Comparison of ENCODE assay signal across 1 cellular context in the genomic region with DNA sequence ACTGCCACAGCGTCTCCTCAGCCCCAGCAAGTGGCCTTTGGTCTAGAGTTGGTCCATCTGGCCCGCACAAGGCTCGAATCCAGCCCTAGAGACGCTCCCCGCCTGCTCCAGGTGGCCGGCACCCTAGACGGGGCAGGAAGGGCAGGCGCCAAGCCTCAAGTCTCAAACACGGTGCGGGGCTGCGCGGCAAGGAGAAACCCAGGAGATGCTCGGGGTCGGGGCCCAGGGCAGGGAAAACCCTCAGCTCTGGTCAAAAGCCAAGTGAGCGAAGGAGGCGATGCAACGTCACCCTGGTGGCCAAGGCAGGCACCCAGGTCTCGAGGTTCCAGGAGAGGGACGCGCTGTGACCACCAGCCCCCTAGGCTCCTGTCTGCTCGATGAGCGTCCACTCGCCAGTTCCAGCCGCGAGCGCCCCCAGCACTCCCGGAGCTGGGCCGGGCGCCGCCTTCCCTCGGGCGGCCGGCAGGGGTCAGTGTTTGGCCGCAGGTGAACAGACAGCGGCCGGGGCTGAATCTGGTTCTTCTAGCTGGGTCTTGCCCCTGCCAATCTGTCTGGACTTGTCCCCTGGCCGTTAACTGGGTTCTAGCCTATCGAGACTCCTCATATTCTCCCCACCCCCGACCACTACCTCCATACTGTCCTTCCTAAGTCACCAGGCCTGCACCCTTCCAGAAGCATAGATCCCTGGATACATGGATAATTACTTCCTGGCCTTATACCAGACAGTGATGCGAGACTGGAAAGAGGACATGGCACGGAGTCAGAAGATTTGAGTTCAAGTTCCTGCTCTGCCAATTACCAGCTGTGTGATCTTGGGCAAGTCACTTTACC.
TF ChIP-seq lines count a peak whose summit lies in the region.

No MANE protein-coding gene starts in this region.

TF ChIP-seq in K562, 482 proteins besides CTCF, POLR2A, EP300 and RAD21 (continued from another document):
- TF ChIP-seq, protein P1, sequence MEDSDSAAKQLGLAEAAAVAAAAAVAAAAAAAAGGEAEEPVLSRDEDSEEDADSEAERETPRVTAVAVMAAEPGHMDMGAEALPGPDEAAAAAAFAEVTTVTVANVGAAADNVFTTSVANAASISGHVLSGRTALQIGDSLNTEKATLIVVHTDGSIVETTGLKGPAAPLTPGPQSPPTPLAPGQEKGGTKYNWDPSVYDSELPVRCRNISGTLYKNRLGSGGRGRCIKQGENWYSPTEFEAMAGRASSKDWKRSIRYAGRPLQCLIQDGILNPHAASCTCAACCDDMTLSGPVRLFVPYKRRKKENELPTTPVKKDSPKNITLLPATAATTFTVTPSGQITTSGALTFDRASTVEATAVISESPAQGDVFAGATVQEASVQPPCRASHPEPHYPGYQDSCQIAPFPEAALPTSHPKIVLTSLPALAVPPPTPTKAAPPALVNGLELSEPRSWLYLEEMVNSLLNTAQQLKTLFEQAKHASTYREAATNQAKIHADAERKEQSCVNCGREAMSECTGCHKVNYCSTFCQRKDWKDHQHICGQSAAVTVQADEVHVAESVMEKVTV (CRISPR knock-in tag; IDR thresholded peaks at IDR 0.05) = peak; percentile 81
- TF ChIP-seq, protein P2, sequence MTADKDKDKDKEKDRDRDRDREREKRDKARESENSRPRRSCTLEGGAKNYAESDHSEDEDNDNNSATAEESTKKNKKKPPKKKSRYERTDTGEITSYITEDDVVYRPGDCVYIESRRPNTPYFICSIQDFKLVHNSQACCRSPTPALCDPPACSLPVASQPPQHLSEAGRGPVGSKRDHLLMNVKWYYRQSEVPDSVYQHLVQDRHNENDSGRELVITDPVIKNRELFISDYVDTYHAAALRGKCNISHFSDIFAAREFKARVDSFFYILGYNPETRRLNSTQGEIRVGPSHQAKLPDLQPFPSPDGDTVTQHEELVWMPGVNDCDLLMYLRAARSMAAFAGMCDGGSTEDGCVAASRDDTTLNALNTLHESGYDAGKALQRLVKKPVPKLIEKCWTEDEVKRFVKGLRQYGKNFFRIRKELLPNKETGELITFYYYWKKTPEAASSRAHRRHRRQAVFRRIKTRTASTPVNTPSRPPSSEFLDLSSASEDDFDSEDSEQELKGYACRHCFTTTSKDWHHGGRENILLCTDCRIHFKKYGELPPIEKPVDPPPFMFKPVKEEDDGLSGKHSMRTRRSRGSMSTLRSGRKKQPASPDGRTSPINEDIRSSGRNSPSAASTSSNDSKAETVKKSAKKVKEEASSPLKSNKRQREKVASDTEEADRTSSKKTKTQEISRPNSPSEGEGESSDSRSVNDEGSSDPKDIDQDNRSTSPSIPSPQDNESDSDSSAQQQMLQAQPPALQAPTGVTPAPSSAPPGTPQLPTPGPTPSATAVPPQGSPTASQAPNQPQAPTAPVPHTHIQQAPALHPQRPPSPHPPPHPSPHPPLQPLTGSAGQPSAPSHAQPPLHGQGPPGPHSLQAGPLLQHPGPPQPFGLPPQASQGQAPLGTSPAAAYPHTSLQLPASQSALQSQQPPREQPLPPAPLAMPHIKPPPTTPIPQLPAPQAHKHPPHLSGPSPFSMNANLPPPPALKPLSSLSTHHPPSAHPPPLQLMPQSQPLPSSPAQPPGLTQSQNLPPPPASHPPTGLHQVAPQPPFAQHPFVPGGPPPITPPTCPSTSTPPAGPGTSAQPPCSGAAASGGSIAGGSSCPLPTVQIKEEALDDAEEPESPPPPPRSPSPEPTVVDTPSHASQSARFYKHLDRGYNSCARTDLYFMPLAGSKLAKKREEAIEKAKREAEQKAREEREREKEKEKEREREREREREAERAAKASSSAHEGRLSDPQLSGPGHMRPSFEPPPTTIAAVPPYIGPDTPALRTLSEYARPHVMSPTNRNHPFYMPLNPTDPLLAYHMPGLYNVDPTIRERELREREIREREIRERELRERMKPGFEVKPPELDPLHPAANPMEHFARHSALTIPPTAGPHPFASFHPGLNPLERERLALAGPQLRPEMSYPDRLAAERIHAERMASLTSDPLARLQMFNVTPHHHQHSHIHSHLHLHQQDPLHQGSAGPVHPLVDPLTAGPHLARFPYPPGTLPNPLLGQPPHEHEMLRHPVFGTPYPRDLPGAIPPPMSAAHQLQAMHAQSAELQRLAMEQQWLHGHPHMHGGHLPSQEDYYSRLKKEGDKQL (CRISPR knock-in tag; IDR thresholded peaks at IDR 0.05; ENCODE audit: borderline replicate concordance) = no peak
- TF ChIP-seq NCOA2 (IDR thresholded peaks at IDR 0.05; ENCODE audit: partially characterized antibody in 2 of 2) = no peak
- TF ChIP-seq, protein P3, sequence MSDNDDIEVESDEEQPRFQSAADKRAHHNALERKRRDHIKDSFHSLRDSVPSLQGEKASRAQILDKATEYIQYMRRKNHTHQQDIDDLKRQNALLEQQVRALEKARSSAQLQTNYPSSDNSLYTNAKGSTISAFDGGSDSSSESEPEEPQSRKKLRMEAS (CRISPR knock-in tag; IDR thresholded peaks at IDR 0.05) = 0 out of 2 replicates have a peak, but pooled peaks have one; percentile 30
- peak; percentile 45; the same call in 1 of the 2 replicates for TF ChIP-seq ZBTB7A (IDR thresholded peaks at IDR 0.05; ENCODE audit: borderline replicate concordance, control insufficient read depth, low read depth, low read length)
- TF ChIP-seq, protein P4, sequence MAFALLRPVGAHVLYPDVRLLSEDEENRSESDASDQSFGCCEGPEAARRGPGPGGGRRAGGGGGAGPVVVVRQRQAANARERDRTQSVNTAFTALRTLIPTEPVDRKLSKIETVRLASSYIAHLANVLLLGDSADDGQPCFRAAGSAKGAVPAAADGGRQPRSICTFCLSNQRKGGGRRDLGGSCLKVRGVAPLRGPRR (CRISPR knock-in tag; IDR thresholded peaks at IDR 0.05) = no peak
- TF ChIP-seq MAZ (CRISPR knock-in tag; conservative IDR thresholded peaks at IDR 0.05 in 1 of 2, IDR thresholded peaks at IDR 0.05 in 1 of 2) = peak; percentile 40 to 76; a peak in 2 of 4 replicates
- TF ChIP-seq, protein P5, sequence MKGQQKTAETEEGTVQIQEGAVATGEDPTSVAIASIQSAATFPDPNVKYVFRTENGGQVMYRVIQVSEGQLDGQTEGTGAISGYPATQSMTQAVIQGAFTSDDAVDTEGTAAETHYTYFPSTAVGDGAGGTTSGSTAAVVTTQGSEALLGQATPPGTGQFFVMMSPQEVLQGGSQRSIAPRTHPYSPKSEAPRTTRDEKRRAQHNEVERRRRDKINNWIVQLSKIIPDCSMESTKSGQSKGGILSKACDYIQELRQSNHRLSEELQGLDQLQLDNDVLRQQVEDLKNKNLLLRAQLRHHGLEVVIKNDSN (CRISPR knock-in tag; IDR thresholded peaks at IDR 0.05) = no peak
- TF ChIP-seq, protein P6, sequence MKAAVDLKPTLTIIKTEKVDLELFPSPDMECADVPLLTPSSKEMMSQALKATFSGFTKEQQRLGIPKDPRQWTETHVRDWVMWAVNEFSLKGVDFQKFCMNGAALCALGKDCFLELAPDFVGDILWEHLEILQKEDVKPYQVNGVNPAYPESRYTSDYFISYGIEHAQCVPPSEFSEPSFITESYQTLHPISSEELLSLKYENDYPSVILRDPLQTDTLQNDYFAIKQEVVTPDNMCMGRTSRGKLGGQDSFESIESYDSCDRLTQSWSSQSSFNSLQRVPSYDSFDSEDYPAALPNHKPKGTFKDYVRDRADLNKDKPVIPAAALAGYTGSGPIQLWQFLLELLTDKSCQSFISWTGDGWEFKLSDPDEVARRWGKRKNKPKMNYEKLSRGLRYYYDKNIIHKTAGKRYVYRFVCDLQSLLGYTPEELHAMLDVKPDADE (conservative IDR thresholded peaks at IDR 0.05; ENCODE audit: control insufficient read depth, low read depth, low read length) = 0 out of 2 replicates have a peak, but pooled peaks have one; percentile 50
- TF ChIP-seq NFIC (IDR thresholded peaks at IDR 0.05) = 0 out of 2 replicates have a peak, but pooled peaks have one; percentile 7
- no peak for TF ChIP-seq ZNF140 (CRISPR knock-in tag; IDR thresholded peaks at IDR 0.05)
- no peak for TF ChIP-seq STAT5B (CRISPR knock-in tag; IDR thresholded peaks at IDR 0.05)
- TF ChIP-seq ZNF764 (CRISPR knock-in tag; IDR thresholded peaks at IDR 0.05; ENCODE audit: low read depth) = peak; percentile 58; the same call in 1 of the 2 replicates
- TF ChIP-seq, protein P7, sequence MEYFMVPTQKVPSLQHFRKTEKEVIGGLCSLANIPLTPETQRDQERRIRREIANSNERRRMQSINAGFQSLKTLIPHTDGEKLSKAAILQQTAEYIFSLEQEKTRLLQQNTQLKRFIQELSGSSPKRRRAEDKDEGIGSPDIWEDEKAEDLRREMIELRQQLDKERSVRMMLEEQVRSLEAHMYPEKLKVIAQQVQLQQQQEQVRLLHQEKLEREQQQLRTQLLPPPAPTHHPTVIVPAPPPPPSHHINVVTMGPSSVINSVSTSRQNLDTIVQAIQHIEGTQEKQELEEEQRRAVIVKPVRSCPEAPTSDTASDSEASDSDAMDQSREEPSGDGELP (CRISPR knock-in tag; IDR thresholded peaks at IDR 0.05; ENCODE audit: borderline replicate concordance) = peak; percentile 69
- TF ChIP-seq ZNF263 (CRISPR knock-in tag; IDR thresholded peaks at IDR 0.05; ENCODE audit: borderline replicate concordance) = no peak
- TF ChIP-seq, protein P8, sequence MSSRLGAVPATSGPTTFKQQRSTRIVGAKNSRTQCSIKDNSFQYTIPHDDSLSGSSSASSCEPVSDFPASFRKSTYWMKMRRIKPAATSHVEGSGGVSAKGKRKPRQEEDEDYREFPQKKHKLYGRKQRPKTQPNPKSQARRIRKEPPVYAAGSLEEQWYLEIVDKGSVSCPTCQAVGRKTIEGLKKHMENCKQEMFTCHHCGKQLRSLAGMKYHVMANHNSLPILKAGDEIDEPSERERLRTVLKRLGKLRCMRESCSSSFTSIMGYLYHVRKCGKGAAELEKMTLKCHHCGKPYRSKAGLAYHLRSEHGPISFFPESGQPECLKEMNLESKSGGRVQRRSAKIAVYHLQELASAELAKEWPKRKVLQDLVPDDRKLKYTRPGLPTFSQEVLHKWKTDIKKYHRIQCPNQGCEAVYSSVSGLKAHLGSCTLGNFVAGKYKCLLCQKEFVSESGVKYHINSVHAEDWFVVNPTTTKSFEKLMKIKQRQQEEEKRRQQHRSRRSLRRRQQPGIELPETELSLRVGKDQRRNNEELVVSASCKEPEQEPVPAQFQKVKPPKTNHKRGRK (tag; IDR thresholded peaks at IDR 0.05) = no peak
- no peak for TF ChIP-seq ZNF184 (CRISPR knock-in tag; IDR thresholded peaks at IDR 0.05)
- TF ChIP-seq ZNF12 (CRISPR knock-in tag; IDR thresholded peaks at IDR 0.05) = 0 out of 2 replicates have a peak, but pooled peaks have one; percentile 54
- TF ChIP-seq, protein P9, sequence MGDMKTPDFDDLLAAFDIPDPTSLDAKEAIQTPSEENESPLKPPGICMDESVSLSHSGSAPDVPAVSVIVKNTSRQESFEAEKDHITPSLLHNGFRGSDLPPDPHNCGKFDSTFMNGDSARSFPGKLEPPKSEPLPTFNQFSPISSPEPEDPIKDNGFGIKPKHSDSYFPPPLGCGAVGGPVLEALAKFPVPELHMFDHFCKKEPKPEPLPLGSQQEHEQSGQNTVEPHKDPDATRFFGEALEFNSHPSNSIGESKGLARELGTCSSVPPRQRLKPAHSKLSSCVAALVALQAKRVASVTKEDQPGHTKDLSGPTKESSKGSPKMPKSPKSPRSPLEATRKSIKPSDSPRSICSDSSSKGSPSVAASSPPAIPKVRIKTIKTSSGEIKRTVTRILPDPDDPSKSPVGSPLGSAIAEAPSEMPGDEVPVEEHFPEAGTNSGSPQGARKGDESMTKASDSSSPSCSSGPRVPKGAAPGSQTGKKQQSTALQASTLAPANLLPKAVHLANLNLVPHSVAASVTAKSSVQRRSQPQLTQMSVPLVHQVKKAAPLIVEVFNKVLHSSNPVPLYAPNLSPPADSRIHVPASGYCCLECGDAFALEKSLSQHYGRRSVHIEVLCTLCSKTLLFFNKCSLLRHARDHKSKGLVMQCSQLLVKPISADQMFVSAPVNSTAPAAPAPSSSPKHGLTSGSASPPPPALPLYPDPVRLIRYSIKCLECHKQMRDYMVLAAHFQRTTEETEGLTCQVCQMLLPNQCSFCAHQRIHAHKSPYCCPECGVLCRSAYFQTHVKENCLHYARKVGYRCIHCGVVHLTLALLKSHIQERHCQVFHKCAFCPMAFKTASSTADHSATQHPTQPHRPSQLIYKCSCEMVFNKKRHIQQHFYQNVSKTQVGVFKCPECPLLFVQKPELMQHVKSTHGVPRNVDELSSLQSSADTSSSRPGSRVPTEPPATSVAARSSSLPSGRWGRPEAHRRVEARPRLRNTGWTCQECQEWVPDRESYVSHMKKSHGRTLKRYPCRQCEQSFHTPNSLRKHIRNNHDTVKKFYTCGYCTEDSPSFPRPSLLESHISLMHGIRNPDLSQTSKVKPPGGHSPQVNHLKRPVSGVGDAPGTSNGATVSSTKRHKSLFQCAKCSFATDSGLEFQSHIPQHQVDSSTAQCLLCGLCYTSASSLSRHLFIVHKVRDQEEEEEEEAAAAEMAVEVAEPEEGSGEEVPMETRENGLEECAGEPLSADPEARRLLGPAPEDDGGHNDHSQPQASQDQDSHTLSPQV (IDR thresholded peaks at IDR 0.05) = no peak
- TF ChIP-seq GABPB1 (CRISPR knock-in tag; IDR thresholded peaks at IDR 0.05) = no peak
- TF ChIP-seq ATF7 (IDR thresholded peaks at IDR 0.05) = 0 out of 2 replicates have a peak, but pooled peaks have one; percentile 25
- TF ChIP-seq SMC3 (conservative IDR thresholded peaks at IDR 0.05; ENCODE audit: insufficient read depth, low read depth, low read length) = peak; percentile 78
